ENCODE assay signal across 17 cellular contexts in genomic region chr4:134078230-134078914, GRCh38.
A peak's percentile ranks its signal among the peaks of the same experiment; 100 is the strongest.
DNase-seq lines count a peak whose midpoint lies in the region; ATAC-seq, FAIRE-seq and TF ChIP-seq lines count a peak whose summit lies in the region.
"Had no signal": no experiment of that assay in that cellular context is flagged by ENCODE, and none has a peak within 500 bp of the region (broad histone marks: within the 10 kb centered on the region; RNA-seq: fewer than 3 reads in every experiment).

No MANE protein-coding gene starts in this region.

- 7% methylated on average over 11 of the region's 11 CpGs for WGBS in A549 (ENCODE audit: missing lambda C conversion rate)

- no peak for TF ChIP-seq RAD21 in A549 (conservative IDR thresholded peaks at IDR 0.05 in 1 of 2, IDR thresholded peaks at IDR 0.05 in 1 of 2)

- TF ChIP-seq CTCF in A549 (IDR thresholded peaks at IDR 0.05): no peak

- no peak overlapping the region for H3K27ac ChIP-seq in A549
- H3K27ac ChIP-seq in KOPT-K1 (ENCODE audit: low read depth, low read length, poor library complexity, severe bottlenecking): peak overlapping the region; percentile 55
- H3K27ac ChIP-seq: SJCRH30, upper lobe of left lung had no signal

- peak overlapping the region; percentile 61 for H3K4me2 ChIP-seq in A549

- CTCF ChIA-PET in A549 (lab: Yijun Ruan, JAX): no interaction called here

- no peaks in the 10 kb centered on the region for H3K36me3 ChIP-seq in KOPT-K1 (ENCODE audit: insufficient read depth, low read length)
- H3K36me3 ChIP-seq: SJCRH30, upper lobe of left lung had no signal

- ATAC-seq in A549: no peak
- peak; percentile 82 for ATAC-seq in GM19035 (IDR thresholded peaks at IDR 0.05; ENCODE audit: unreplicated experiment)
- ATAC-seq in HG02798 (IDR thresholded peaks at IDR 0.05; ENCODE audit: poor library complexity, unreplicated experiment): peak; percentile 87
- no peak for ATAC-seq in stimulated activated naive CD8-positive, alpha-beta T cell treated with anti-CD3 and anti-CD28 coated beads, Interleukin-15, Interleukin-2, amounts not matched to agents 100 U/mL and 50 U/mL, for 24 hours
- ATAC-seq: activated CD8-positive, alpha-beta memory T cell treated with anti-CD3 and anti-CD28 coated beads, Interleukin-2, amount 10 ng/mL, durations not matched to agents 7 days and 5 days; esophagus mucosa had no signal

- TF ChIP-seq POLR2A in A549 (IDR thresholded peaks at IDR 0.05; ENCODE audit: low read length): no peak

- DNase-seq in A549 (ENCODE audit: low read depth in 1 of 2, low spot score in 1 of 2) (no peak), activated T-cell treated with anti-CD3 and anti-CD28 coated beads for 4 hours (no peak), anterior cingulate cortex (lab: John Stamatoyannopoulos, UW) (no peak)
- DNase-seq in stimulated activated naive CD4-positive, alpha-beta T cell treated with Interleukin-2 at 50 U/mL for 16 hours (lab: John Stamatoyannopoulos, UW): no peak
- no peak for DNase-seq in stimulated activated naive CD8-positive, alpha-beta T cell treated with anti-CD3 and anti-CD28 coated beads, Interleukin-15, Interleukin-2, amounts not matched to agents 100 U/mL and 50 U/mL, for 24 hours
- DNase-seq: activated CD8-positive, alpha-beta memory T cell treated with anti-CD3 and anti-CD28 coated beads, Interleukin-2, amount 10 ng/mL, durations not matched to agents 7 days and 5 days; cerebellar nuclear complex; H9; NCI-H1105; NCI-H774; SJCRH30; small intestine; upper lobe of left lung had no signal

- no peak for FAIRE-seq in A549 (lab: Jason Lieb, UNC)
- FAIRE-seq: small intestine had no signal

- POLR2A ChIA-PET in A549 (lab: Yijun Ruan, JAX): no interaction called here

- no peaks in the 10 kb centered on the region for H3K4me1 ChIP-seq in A549
- H3K4me1 ChIP-seq: SJCRH30, upper lobe of left lung had no signal

- peak overlapping the region; percentile 24; the same call in 1 of the 3 replicates for H3K4me3 ChIP-seq in A549
- H3K4me3 ChIP-seq: SJCRH30, upper lobe of left lung had no signal

- H3K9me3 ChIP-seq in A549: no peaks in the 10 kb centered on the region
- no peaks in the 10 kb centered on the region for H3K9me3 ChIP-seq in KOPT-K1 (ENCODE audit: insufficient read depth, low read length, poor library complexity, severe bottlenecking)
- H3K9me3 ChIP-seq: SJCRH30, upper lobe of left lung had no signal

- TF ChIP-seq EP300 in A549 (IDR thresholded peaks at IDR 0.05): no peak

TF ChIP-seq in A549, 52 proteins besides CTCF, POLR2A, EP300 and RAD21:
- no peak for TF ChIP-seq ZNF302 (CRISPR knock-in tag; IDR thresholded peaks at IDR 0.05)
- TF ChIP-seq RFX5 (IDR thresholded peaks at IDR 0.05): no peak
- TF ChIP-seq ZC3H11A (IDR thresholded peaks at IDR 0.05): no peak
- TF ChIP-seq PBX3 (IDR thresholded peaks at IDR 0.05): no peak
- TF ChIP-seq NFE2L2 (conservative IDR thresholded peaks at IDR 0.05; ENCODE audit: low read length): no peak
- TF ChIP-seq NR3C1 (IDR thresholded peaks at IDR 0.05): no peak
- no peak for TF ChIP-seq CHD2 (IDR thresholded peaks at IDR 0.05; ENCODE audit: low read length, partially characterized antibody)
TF ChIP-seq in A549: peak in this region for 0.

Comparison
In these comparisons a context has a peak if more than half of its experiments do, and no peak if none do; other contexts are left out.
1. ATAC-seq: peak in GM19035 (single experiment) and HG02798 (single experiment); none in A549 (0 of 2) and stimulated activated naive CD8-positive, alpha-beta T cell treated with anti-CD3 and anti-CD28 coated beads, Interleukin-15, Interleukin-2, amounts not matched to agents 100 U/mL and 50 U/mL, for 24 hours (single experiment).